In genomic region chr22:19360300-19360792, GRCh38 we compare ENCODE assay signal across 1 cellular context.
TF ChIP-seq lines count a peak whose summit lies in the region.

No MANE protein-coding gene starts in this region.

TF ChIP-seq in GM23338, 12 proteins besides CTCF, POLR2A, EP300 and RAD21 (continued from another document):
- TF ChIP-seq ZNF462 (CRISPR knock-in tag; IDR thresholded peaks at IDR 0.05) (no peak), STAT1 (IDR thresholded peaks at IDR 0.05; ENCODE audit: unreplicated experiment) (no peak), EZH2phosphoT487 (IDR thresholded peaks at IDR 0.05; ENCODE audit: unreplicated experiment) (no peak), POLR2AphosphoS5 (IDR thresholded peaks at IDR 0.05; ENCODE audit: low read depth) (no peak), ZNF331 (CRISPR knock-in tag; IDR thresholded peaks at IDR 0.05; ENCODE audit: low read depth) (no peak), REST (IDR thresholded peaks at IDR 0.05; ENCODE audit: unreplicated experiment) (no peak), CREB1 (CRISPR knock-in tag; IDR thresholded peaks at IDR 0.05; ENCODE audit: low read depth) (no peak), ZNF114 (CRISPR knock-in tag; IDR thresholded peaks at IDR 0.05) (no peak)
